In genomic region chr1:5416518-5416917, GRCh38 we compare ENCODE assay signal across 29 cellular contexts.
"Had no signal": no experiment of that assay in that cellular context is flagged by ENCODE, and none has a peak within 500 bp of the region (broad histone marks: within the 10 kb centered on the region; RNA-seq: fewer than 3 reads in every experiment).

No MANE protein-coding gene starts in this region.

- H3K9me3 ChIP-seq: colonic mucosa, esophagus muscularis mucosa, esophagus squamous epithelium, gastrocnemius medialis, gastroesophageal sphincter, heart left ventricle, heart right ventricle had no signal

- DNase-seq: colonic mucosa; cortex of kidney; dermis blood vessel endothelial cell; dorsolateral prefrontal cortex; effector CD4-positive, alpha-beta T cell; effector CD8-positive, alpha-beta T cell; effector memory CD4-positive, alpha-beta T cell; effector memory CD8-positive, alpha-beta T cell; endodermal cell; erythroblast; esophagus squamous epithelium; foreskin fibroblast; foreskin keratinocyte; foreskin melanocyte; gastrocnemius medialis; glutamatergic neuron; head of caudate nucleus; heart left ventricle; heart right ventricle had no signal

- H3K9me3 Mint-ChIP-seq: dendritic cell treated with granulocyte-macrophage colony-stimulating factor and Interleukin-4, amounts not matched to agents 40 ng/mL and 50 ng/mL, for 4 days; effector memory CD8-positive, alpha-beta T cell; endodermal cell had no signal

- H3K27me3 Mint-ChIP-seq: dendritic cell treated with granulocyte-macrophage colony-stimulating factor and Interleukin-4, amounts not matched to agents 40 ng/mL and 50 ng/mL, for 4 days had no signal

- H3K4me3 Mint-ChIP-seq: dendritic cell treated with granulocyte-macrophage colony-stimulating factor and Interleukin-4, amounts not matched to agents 40 ng/mL and 50 ng/mL, for 4 days; endodermal cell had no signal

- H3K27me3 ChIP-seq: colonic mucosa, foreskin keratinocyte had no signal

- H3K27ac Mint-ChIP-seq: dendritic cell treated with granulocyte-macrophage colony-stimulating factor and Interleukin-4, amounts not matched to agents 40 ng/mL and 50 ng/mL, for 4 days; effector memory CD8-positive, alpha-beta T cell; endodermal cell had no signal

- H3K27ac ChIP-seq: colonic mucosa, coronary artery, dorsolateral prefrontal cortex, epithelial cell of prostate, esophagus muscularis mucosa, esophagus squamous epithelium, foreskin keratinocyte, gastrocnemius medialis, gastroesophageal sphincter, heart left ventricle, heart right ventricle had no signal

- ATAC-seq: effector memory CD8-positive, alpha-beta T cell; esophagus mucosa; foreskin keratinocyte; gastrocnemius medialis; gastroesophageal sphincter; heart left ventricle; heart right ventricle had no signal

- H3K36me3 ChIP-seq: colonic mucosa, esophagus muscularis mucosa, esophagus squamous epithelium, gastrocnemius medialis, gastroesophageal sphincter, heart left ventricle, heart right ventricle had no signal

- H3K4me3 ChIP-seq: colonic mucosa, coronary artery, dorsolateral prefrontal cortex, esophagus muscularis mucosa, esophagus squamous epithelium, gastrocnemius medialis, gastroesophageal sphincter, heart left ventricle, heart right ventricle had no signal

- FAIRE-seq: colon, endometrium, endothelial cell of umbilical vein, frontal cortex had no signal

- H3K4me1 ChIP-seq: colonic mucosa, esophagus muscularis mucosa, esophagus squamous epithelium, foreskin keratinocyte, gastrocnemius medialis, gastroesophageal sphincter, heart left ventricle, heart right ventricle had no signal
